In the genomic region with DNA sequence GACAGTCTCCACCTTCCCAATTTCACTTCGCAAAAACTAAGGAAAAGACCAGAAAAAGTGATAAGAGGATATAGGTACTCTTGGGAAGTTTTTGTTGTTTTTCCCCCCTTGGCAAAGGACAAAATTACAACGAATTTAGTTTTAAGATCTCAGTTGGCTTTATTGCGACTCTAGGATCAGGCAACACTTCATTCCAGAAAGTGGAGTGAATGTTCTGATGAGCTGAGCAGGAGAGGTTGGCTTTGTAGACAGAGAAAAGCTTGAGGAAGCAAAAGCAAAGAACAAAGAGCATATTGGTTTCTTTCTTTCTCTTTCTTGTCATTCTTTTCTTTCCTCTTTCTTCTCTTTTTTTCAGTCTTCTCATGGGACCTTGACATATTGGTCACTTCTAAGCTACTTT, we compare ENCODE assay signal across 7 cellular contexts. TPM values are rescaled to one million over a fixed set of nuclear protein-coding genes. Genes with fewer than 3 reads are reported as not detected.
DNase-seq lines count a peak whose midpoint lies in the region; ATAC-seq and TF ChIP-seq lines count a peak whose summit lies in the region.

No MANE protein-coding gene starts in this region.

- peak overlapping the region in 1 of 3 donors; percentile 87 for H3K9ac ChIP-seq in skeletal muscle tissue (ENCODE audit: low read depth in 1 of 3, low read length in 3 of 3)

- no peak for ATAC-seq in HG02763 (IDR thresholded peaks at IDR 0.05; ENCODE audit: unreplicated experiment)
- no peak for ATAC-seq in HG03432 (IDR thresholded peaks at IDR 0.05; ENCODE audit: unreplicated experiment)

- CTCF ChIA-PET in HEK293 (lab: Yijun Ruan, JAX): interaction anchor here (0.6 to 1.6 kb wide), 2 partner anchors 31 to 1454 kb away, joined by 3 to 5 read pairs; a partner anchor contains a TSS

- POLR2A ChIA-PET in HEK293 (lab: Yijun Ruan, JAX): interaction anchor here (0.9 to 3.3 kb wide), 9 partner anchors 8 to 108 kb away, joined by 3 to 51 read pairs (median 3); a partner anchor contains a TSS

- H3K36me3 ChIP-seq in HEK293 (ENCODE audit: control insufficient read depth in 2 of 2, insufficient read depth in 1 of 2, low read length in 2 of 2) (peaks cover 6 to 17% of the 10 kb centered on the region in 2 experiments), skeletal muscle tissue (ENCODE audit: control insufficient read depth in 3 of 3, insufficient read depth in 3 of 3, low read length in 3 of 3) (peaks cover 3 to 14% (median 12%) of the 10 kb centered on the region in 3 donors)

- H3K27ac ChIP-seq in HEK293 (ENCODE audit: extremely low read depth, low read depth, low read length) (no peak overlapping the region; the same call in 1 of the 2 replicates), VCaP (peak overlapping the region; percentile 52), skeletal muscle tissue (ENCODE audit: low read depth, low read length) (peak overlapping the region; percentile 87)

- H3K9me3 ChIP-seq in HEK293 (ENCODE audit: control insufficient read depth, insufficient read depth, low read depth, low read length) (no peaks in the 10 kb centered on the region), skeletal muscle tissue (ENCODE audit: control insufficient read depth in 3 of 3, low read length in 3 of 3) (no peaks in the 10 kb centered on the region)

- H3K4me3 ChIP-seq in HEK293 (ENCODE audit: low read depth, low read length) (peak overlapping the region; percentile 34), foreskin fibroblast (ENCODE audit: low read depth in 1 of 2, low read length in 2 of 2) (peak overlapping the region; percentile 64 to 91), skeletal muscle tissue (ENCODE audit: low read length in 3 of 3) (peak overlapping the region; percentile 76 to 94 (median 90))

- H3K27me3 ChIP-seq in skeletal muscle tissue (ENCODE audit: control insufficient read depth in 3 of 3, insufficient read depth in 3 of 3, low read length in 3 of 3): no peaks in the 10 kb centered on the region

- H3K4me1 ChIP-seq in HEK293 (ENCODE audit: control insufficient read depth, insufficient read depth, low read length): peaks cover 4% of the 10 kb centered on the region; the same call in 1 of the 2 replicates
- H3K4me1 ChIP-seq in skeletal muscle tissue (ENCODE audit: control insufficient read depth in 3 of 3, insufficient read depth in 3 of 3, low read length in 3 of 3): peaks cover 9 to 15% (median 11%) of the 10 kb centered on the region in 3 donors

- no peak for TF ChIP-seq CTCF in HEK293 (tag by site-specific recombination; IDR thresholded peaks at IDR 0.05)
- no peak for TF ChIP-seq CTCF in VCaP (conservative IDR thresholded peaks at IDR 0.05)
- no peak for TF ChIP-seq CTCF in foreskin fibroblast (IDR thresholded peaks at IDR 0.05; ENCODE audit: low read depth, low read length)

- DNase-seq in foreskin fibroblast: no peak
- no peak for DNase-seq in stimulated activated CD4-positive, alpha-beta T cell treated with anti-CD3 and anti-CD28 coated beads, Interleukin-2, amount 100 ng/mL, for 48 hours

TF ChIP-seq in HEK293, 187 proteins besides CTCF, POLR2A, EP300 and RAD21:
- TF ChIP-seq ZNF311 (tag by site-specific recombination; IDR thresholded peaks at IDR 0.05; ENCODE audit: borderline replicate concordance) (no peak), PRDM1 (tag by site-specific recombination; IDR thresholded peaks at IDR 0.05) (peak; percentile 55), ZNF341 (tag by site-specific recombination; IDR thresholded peaks at IDR 0.05; ENCODE audit: low read depth) (no peak), ZNF529 (tag by site-specific recombination; IDR thresholded peaks at IDR 0.05; ENCODE audit: insufficient replicate concordance) (no peak), ZNF335 (tag by site-specific recombination; conservative IDR thresholded peaks at IDR 0.05) (0 out of 2 replicates have a peak, but pooled peaks have one; percentile 7)
- TF ChIP-seq, protein P1, sequence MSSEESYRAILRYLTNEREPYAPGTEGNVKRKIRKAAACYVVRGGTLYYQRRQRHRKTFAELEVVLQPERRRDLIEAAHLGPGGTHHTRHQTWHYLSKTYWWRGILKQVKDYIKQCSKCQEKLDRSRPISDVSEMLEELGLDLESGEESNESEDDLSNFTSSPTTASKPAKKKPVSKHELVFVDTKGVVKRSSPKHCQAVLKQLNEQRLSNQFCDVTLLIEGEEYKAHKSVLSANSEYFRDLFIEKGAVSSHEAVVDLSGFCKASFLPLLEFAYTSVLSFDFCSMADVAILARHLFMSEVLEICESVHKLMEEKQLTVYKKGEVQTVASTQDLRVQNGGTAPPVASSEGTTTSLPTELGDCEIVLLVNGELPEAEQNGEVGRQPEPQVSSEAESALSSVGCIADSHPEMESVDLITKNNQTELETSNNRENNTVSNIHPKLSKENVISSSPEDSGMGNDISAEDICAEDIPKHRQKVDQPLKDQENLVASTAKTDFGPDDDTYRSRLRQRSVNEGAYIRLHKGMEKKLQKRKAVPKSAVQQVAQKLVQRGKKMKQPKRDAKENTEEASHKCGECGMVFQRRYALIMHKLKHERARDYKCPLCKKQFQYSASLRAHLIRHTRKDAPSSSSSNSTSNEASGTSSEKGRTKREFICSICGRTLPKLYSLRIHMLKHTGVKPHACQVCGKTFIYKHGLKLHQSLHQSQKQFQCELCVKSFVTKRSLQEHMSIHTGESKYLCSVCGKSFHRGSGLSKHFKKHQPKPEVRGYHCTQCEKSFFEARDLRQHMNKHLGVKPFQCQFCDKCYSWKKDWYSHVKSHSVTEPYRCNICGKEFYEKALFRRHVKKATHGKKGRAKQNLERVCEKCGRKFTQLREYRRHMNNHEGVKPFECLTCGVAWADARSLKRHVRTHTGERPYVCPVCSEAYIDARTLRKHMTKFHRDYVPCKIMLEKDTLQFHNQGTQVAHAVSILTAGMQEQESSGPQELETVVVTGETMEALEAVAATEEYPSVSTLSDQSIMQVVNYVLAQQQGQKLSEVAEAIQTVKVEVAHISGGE (tag by site-specific recombination; conservative IDR thresholded peaks at IDR 0.05; ENCODE audit: low read depth): no peak
- TF ChIP-seq, protein P2, sequence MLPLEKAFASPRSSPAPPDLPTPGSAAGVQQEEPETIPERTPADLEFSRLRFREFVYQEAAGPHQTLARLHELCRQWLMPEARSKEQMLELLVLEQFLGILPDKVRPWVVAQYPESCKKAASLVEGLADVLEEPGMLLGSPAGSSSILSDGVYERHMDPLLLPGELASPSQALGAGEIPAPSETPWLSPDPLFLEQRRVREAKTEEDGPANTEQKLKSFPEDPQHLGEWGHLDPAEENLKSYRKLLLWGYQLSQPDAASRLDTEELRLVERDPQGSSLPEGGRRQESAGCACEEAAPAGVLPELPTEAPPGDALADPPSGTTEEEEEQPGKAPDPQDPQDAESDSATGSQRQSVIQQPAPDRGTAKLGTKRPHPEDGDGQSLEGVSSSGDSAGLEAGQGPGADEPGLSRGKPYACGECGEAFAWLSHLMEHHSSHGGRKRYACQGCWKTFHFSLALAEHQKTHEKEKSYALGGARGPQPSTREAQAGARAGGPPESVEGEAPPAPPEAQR (tag by site-specific recombination; IDR thresholded peaks at IDR 0.05): no peak

RNA-seq across cellular contexts. Expression of a gene that starts 0.6 kb away (rescaled TPM):
- total RNA-seq in skeletal muscle tissue: 11.5 TPM

RNA-seq across cellular contexts. Expression of a gene that starts 30.8 kb away (rescaled TPM):
- 19.3 TPM for total RNA-seq in skeletal muscle tissue

Comparison
In these comparisons a context has a peak if more than half of its experiments do, and no peak if none do; other contexts are left out.
1. H3K4me3 ChIP-seq: peak in every context shown above with its lines; median percentile 90 in skeletal muscle tissue; 78 in foreskin fibroblast; 34 in HEK293.